In genomic region chr15:67416891-67417290, GRCh38 we compare ENCODE assay signal across 29 cellular contexts.
"Had no signal": no experiment of that assay in that cellular context is flagged by ENCODE, and none has a peak within 500 bp of the region (broad histone marks: within the 10 kb centered on the region; RNA-seq: fewer than 3 reads in every experiment).

No MANE protein-coding gene starts in this region.

- H3K4me1 Mint-ChIP-seq: stimulated activated memory B cell treated with anti-CD40 and anti-IgM and Interleukin-4, amounts not matched to agents 10 μg/mL and 1 μg/mL and 100 μg/mL, for 72 hours; stimulated activated naive CD8-positive, alpha-beta T cell treated with anti-CD3 and anti-CD28 coated beads, Interleukin-15, amount 100 ng/mL, for 72 hours had no signal

- FAIRE-seq: keratinocyte had no signal

- H3K27ac Mint-ChIP-seq: naive B cell; natural killer cell; nephron progenitor cell; neural progenitor cell; progenitor cell of endocrine pancreas; stimulated activated memory B cell treated with anti-CD40 and anti-IgM and Interleukin-4, amounts not matched to agents 10 μg/mL and 1 μg/mL and 100 μg/mL, for 72 hours; stimulated activated naive CD8-positive, alpha-beta T cell treated with anti-CD3 and anti-CD28 coated beads, Interleukin-15, amount 100 ng/mL, for 72 hours had no signal

- H3K36me3 Mint-ChIP-seq: natural killer cell, neural progenitor cell had no signal

- DNase-seq: hippocampal formation; kidney glomerular epithelial cell; left cardiac atrium; lower lobe of right lung; mammary epithelial cell; mesenchymal stem cell; naive B cell; natural killer cell; nephron progenitor cell; occipital lobe; ovary; right lobe of liver; stimulated activated CD4-positive, alpha-beta T cell treated with anti-CD3 and anti-CD28 coated beads, Interleukin-1b, Interleukin-23, amount 100 ng/mL, for 48 hours; stimulated activated CD4-positive, alpha-beta T cell treated with anti-CD3 and anti-CD28 coated beads, Interleukin-2, amount 100 ng/mL, for 48 hours; stimulated activated CD4-positive, alpha-beta T cell treated with anti-CD3 and anti-CD28 coated beads, Interleukin-4, amount 100 ng/mL, for 4 hours; stimulated activated CD8-positive, alpha-beta memory T cell treated with anti-CD3 and anti-CD28 coated beads, Interleukin-4, amount 100 ng/mL, for 48 hours; stimulated activated naive CD4-positive, alpha-beta T cell treated with Interleukin-2 at 50 U/mL for 16 hours; stimulated activated naive CD8-positive, alpha-beta T cell treated with anti-CD3 and anti-CD28 coated beads, Interleukin-15, amount 100 ng/mL, for 72 hours; substantia nigra; transverse colon; upper lobe of left lung had no signal

- H3K9me3 Mint-ChIP-seq: naive B cell; natural killer cell; nephron progenitor cell; neural progenitor cell; stimulated activated memory B cell treated with anti-CD40 and anti-IgM and Interleukin-4, amounts not matched to agents 10 μg/mL and 1 μg/mL and 100 μg/mL, for 72 hours; stimulated activated naive CD8-positive, alpha-beta T cell treated with anti-CD3 and anti-CD28 coated beads, Interleukin-15, amount 100 ng/mL, for 72 hours had no signal

- H3K4me3 Mint-ChIP-seq: naive B cell; natural killer cell; nephron progenitor cell; neural progenitor cell; stimulated activated memory B cell treated with anti-CD40 and anti-IgM and Interleukin-4, amounts not matched to agents 10 μg/mL and 1 μg/mL and 100 μg/mL, for 72 hours; stimulated activated naive CD8-positive, alpha-beta T cell treated with anti-CD3 and anti-CD28 coated beads, Interleukin-15, amount 100 ng/mL, for 72 hours had no signal

- ATAC-seq: left cardiac atrium; left lobe of liver; lower lobe of right lung; natural killer cell; right lobe of liver; stimulated activated memory B cell treated with anti-CD40 and anti-IgM and Interleukin-4, amounts not matched to agents 10 μg/mL and 1 μg/mL and 100 μg/mL, for 72 hours; stimulated activated naive CD8-positive, alpha-beta T cell treated with anti-CD3 and anti-CD28 coated beads, Interleukin-15, amount 100 ng/mL, for 72 hours had no signal

- H3K27me3 Mint-ChIP-seq: progenitor cell of endocrine pancreas; stimulated activated memory B cell treated with anti-CD40 and anti-IgM and Interleukin-4, amounts not matched to agents 10 μg/mL and 1 μg/mL and 100 μg/mL, for 72 hours; stimulated activated naive CD8-positive, alpha-beta T cell treated with anti-CD3 and anti-CD28 coated beads, Interleukin-15, amount 100 ng/mL, for 72 hours had no signal

- H3K27ac ChIP-seq: lower lobe of right lung, neural progenitor cell, neutrophil, ovary, right atrium auricular region, right lobe of liver, transverse colon, upper lobe of left lung, vagina had no signal
